In the genomic region with DNA sequence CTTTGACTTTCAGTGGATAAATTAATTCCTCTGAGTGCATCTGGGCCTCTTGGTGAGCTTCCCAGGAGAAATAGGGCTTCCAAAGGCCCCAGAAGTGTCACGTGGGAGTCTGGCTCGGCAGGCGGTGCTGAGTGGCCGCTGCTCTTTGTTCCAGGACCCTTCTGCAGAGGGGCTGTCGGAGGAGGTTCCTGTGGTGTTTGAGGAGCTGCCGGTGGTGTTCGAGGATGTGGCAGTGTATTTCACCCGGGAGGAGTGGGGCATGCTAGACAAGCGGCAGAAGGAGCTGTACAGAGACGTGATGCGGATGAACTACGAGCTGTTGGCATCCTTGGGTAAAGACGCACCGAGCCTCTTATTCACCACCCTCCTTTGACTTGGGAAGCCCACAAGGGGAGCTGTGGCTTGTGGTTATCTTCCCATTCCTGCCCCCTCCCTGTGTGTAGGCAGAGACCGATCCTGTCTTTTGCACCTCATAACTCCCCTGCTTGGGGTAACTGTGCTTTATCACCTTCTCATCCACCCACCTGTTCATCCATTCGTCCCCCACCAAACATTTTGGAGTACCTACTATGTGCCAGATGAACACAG, we compare ENCODE assay signal across 31 cellular contexts. TPM values are rescaled to one million over a fixed set of nuclear protein-coding genes. Genes with fewer than 3 reads are reported as not detected.
A peak's percentile ranks its signal among the peaks of the same experiment; 100 is the strongest.
DNase-seq lines count a peak whose midpoint lies in the region; ATAC-seq and TF ChIP-seq lines count a peak whose summit lies in the region.
"Had no signal": no experiment of that assay in that cellular context is flagged by ENCODE, and none has a peak within 500 bp of the region (broad histone marks: within the 10 kb centered on the region; RNA-seq: fewer than 3 reads in every experiment).

No MANE protein-coding gene starts in this region.

- peaks cover 14% of the 10 kb centered on the region for H3F3A ChIP-seq in neural progenitor cell (ENCODE audit: low read depth)

- no peaks in the 10 kb centered on the region for H3K9me3 Mint-ChIP-seq in T-cell
- H3K9me3 Mint-ChIP-seq in chondrocyte (ENCODE audit: low read depth) = no peaks in the 10 kb centered on the region
- H3K9me3 Mint-ChIP-seq in neural progenitor cell = no peaks in the 10 kb centered on the region
- H3K9me3 Mint-ChIP-seq: activated naive CD4-positive, alpha-beta T cell treated with anti-CD3 and anti-CD28 coated beads, Interleukin-2, amount 50 U/mL, for 24 hours; activated T-helper 17 cell treated with anti-CD3 and anti-CD28 coated beads, Interleukin-2, amount 50 U/mL, for 72 hours; neural crest cell; stimulated activated naive B cell treated with anti-CD40 and anti-IgM and Interleukin-4, amounts not matched to agents 10 μg/mL and 1 μg/mL and 100 μg/mL, for 72 hours had no signal

- peak overlapping the region; percentile 10 for H3K4me2 ChIP-seq in neural progenitor cell

- H3K79me2 ChIP-seq in neural progenitor cell (ENCODE audit: low read depth) = no peaks in the 10 kb centered on the region

- no peaks in the 10 kb centered on the region for H3K9me3 ChIP-seq in ES-I3 (ENCODE audit: control insufficient read depth, insufficient read depth, low read length)
- H3K9me3 ChIP-seq in neural progenitor cell (ENCODE audit: low read depth) = no peaks in the 10 kb centered on the region
- H3K9me3 ChIP-seq: body of pancreas, MG63, sigmoid colon, thoracic aorta, uterus had no signal

- POLR2A ChIA-PET in T-cell (lab: Charles Lee) = no interaction called here

- DNase-seq in T-cell (peak in 1 of 34 experiments; percentile 20), chondrocyte (ENCODE audit: low spot score) (peak; percentile 66), neural progenitor cell (ENCODE audit: low spot score) (no peak)
- DNase-seq in activated CD4-positive, alpha-beta T cell treated with anti-CD3 and anti-CD28 coated beads for 48 hours = no peak
- DNase-seq in activated CD4-positive, alpha-beta T cell treated with anti-CD3 and anti-CD28 coated beads, Interleukin-2, amount 50 U/mL, for 48 hours = no peak
- no peak for DNase-seq in stimulated activated CD4-positive, alpha-beta T cell treated with anti-CD3 and anti-CD28 coated beads, Interleukin-12 subunit alpha, Interleukin-12 subunit beta, amount 100 ng/mL, for 4 hours
- DNase-seq: activated CD8-positive, alpha-beta memory T cell treated with anti-CD3 and anti-CD28 coated beads, Interleukin-2, amount 50 U/mL, for 4 hours; body of pancreas; cerebellar nuclear complex; GM23248; KBM-7; left ventricle myocardium superior; MG63; NCI-H1105 treated with DMSO at 0.1 percent for 48 hours; NCI-H1930; NCI-H524 treated with DMSO at 0.1 percent for 48 hours; NK-92 treated with Interleukin-12 subunit alpha and Interleukin-12 subunit beta, amount 100 ng/mL, for 24 hours; PC-3; SHP77 treated with DMSO at 0.1 percent for 48 hours; sigmoid colon; stimulated activated CD4-positive, alpha-beta T cell treated with anti-CD3 and anti-CD28 coated beads, Interleukin-4, amount 100 ng/mL, for 4 hours; stimulated activated naive B cell treated with anti-CD40 and anti-IgM and Interleukin-4, amounts not matched to agents 10 μg/mL and 1 μg/mL and 100 μg/mL, for 72 hours; uterus had no signal

- H3K27ac Mint-ChIP-seq in T-cell (peak overlapping the region; percentile 15 to 44), chondrocyte (ENCODE audit: unreplicated experiment) (no peak overlapping the region), neural progenitor cell (no peak overlapping the region)
- H3K27ac Mint-ChIP-seq: activated naive CD4-positive, alpha-beta T cell treated with anti-CD3 and anti-CD28 coated beads, Interleukin-2, amount 50 U/mL, for 24 hours; activated T-helper 17 cell treated with anti-CD3 and anti-CD28 coated beads, Interleukin-2, amount 50 U/mL, for 72 hours; progenitor cell of endocrine pancreas; stimulated activated naive B cell treated with anti-CD40 and anti-IgM and Interleukin-4, amounts not matched to agents 10 μg/mL and 1 μg/mL and 100 μg/mL, for 72 hours had no signal

- TF ChIP-seq CTCF in chondrocyte (IDR thresholded peaks at IDR 0.05) = no peak
- no peak for TF ChIP-seq CTCF in neural progenitor cell (IDR thresholded peaks at IDR 0.05)

- H3K36me3 Mint-ChIP-seq in T-cell = peaks cover 28% of the 10 kb centered on the region
- peaks cover 13% of the 10 kb centered on the region for H3K36me3 Mint-ChIP-seq in chondrocyte (ENCODE audit: low read depth)
- peaks cover 8% of the 10 kb centered on the region for H3K36me3 Mint-ChIP-seq in neural progenitor cell

- H3K4me3 Mint-ChIP-seq in T-cell (peak overlapping the region in 1 of 3 donors; percentile 47), chondrocyte (ENCODE audit: unreplicated experiment) (no peak overlapping the region), neural progenitor cell (no peak overlapping the region)
- H3K4me3 Mint-ChIP-seq: activated naive CD4-positive, alpha-beta T cell treated with anti-CD3 and anti-CD28 coated beads, Interleukin-2, amount 50 U/mL, for 24 hours; activated T-helper 17 cell treated with anti-CD3 and anti-CD28 coated beads, Interleukin-2, amount 50 U/mL, for 72 hours; neural crest cell; stimulated activated naive B cell treated with anti-CD40 and anti-IgM and Interleukin-4, amounts not matched to agents 10 μg/mL and 1 μg/mL and 100 μg/mL, for 72 hours had no signal

- H2AFZ ChIP-seq in neural progenitor cell (replicated peaks) = no peak overlapping the region
- H2AFZ ChIP-seq: GM23248 had no signal

- ATAC-seq in T-cell (replicated peaks in 1 of 4) (no peak), HG03469 (IDR thresholded peaks at IDR 0.05; ENCODE audit: unreplicated experiment) (no peak)
- ATAC-seq: activated T-helper 17 cell treated with anti-CD3 and anti-CD28 coated beads, Interleukin-2, amount 50 U/mL, for 72 hours; body of pancreas; GM12878; left ventricle myocardium superior; PC-3; stimulated activated naive B cell treated with anti-CD40 and anti-IgM and Interleukin-4, amounts not matched to agents 10 μg/mL and 1 μg/mL and 100 μg/mL, for 72 hours had no signal

- H4K20me1 ChIP-seq in neural progenitor cell (ENCODE audit: low read depth) = no peaks in the 10 kb centered on the region

- H3K4me3 ChIP-seq in neural progenitor cell = no peak overlapping the region
- H3K4me3 ChIP-seq: body of pancreas, GM12878, GM23248, MG63, sigmoid colon, thoracic aorta, uterus had no signal

- H3K4me1 ChIP-seq in ES-I3 (ENCODE audit: insufficient read depth, low read length) (peaks cover 8% of the 10 kb centered on the region; the same call in 1 of the 2 replicates), neural progenitor cell (peaks cover 14% of the 10 kb centered on the region)
- H3K4me1 ChIP-seq: uterus had no signal

- no peak overlapping the region for H3K27ac ChIP-seq in neural progenitor cell
- H3K27ac ChIP-seq: body of pancreas, GM23248, sigmoid colon, thoracic aorta, uterus had no signal

- CTCF ChIA-PET in T-cell (lab: Charles Lee) = interaction anchor here in 1 of 2 donors (0.6 to 1.3 kb wide), 2 partner anchors 33 to 693 kb away, joined by 3 to 4 read pairs; no protein-coding TSS in a partner anchor

- H3K9ac ChIP-seq in ES-I3 (ENCODE audit: low read depth, low read length) (peak overlapping the region; percentile 3; the same call in 1 of the 2 replicates), neural progenitor cell (no peak overlapping the region)
- H3K9ac ChIP-seq: GM23248 had no signal

- H3K27me3 Mint-ChIP-seq in T-cell = no peaks in the 10 kb centered on the region
- no peaks in the 10 kb centered on the region for H3K27me3 Mint-ChIP-seq in chondrocyte (ENCODE audit: low read depth)
- H3K27me3 Mint-ChIP-seq in neural progenitor cell (ENCODE audit: insufficient read depth, low read depth) = peaks cover 6% of the 10 kb centered on the region
- H3K27me3 Mint-ChIP-seq: activated naive CD4-positive, alpha-beta T cell treated with anti-CD3 and anti-CD28 coated beads, Interleukin-2, amount 50 U/mL, for 24 hours; activated T-helper 17 cell treated with anti-CD3 and anti-CD28 coated beads, Interleukin-2, amount 50 U/mL, for 72 hours; progenitor cell of endocrine pancreas; stimulated activated naive B cell treated with anti-CD40 and anti-IgM and Interleukin-4, amounts not matched to agents 10 μg/mL and 1 μg/mL and 100 μg/mL, for 72 hours had no signal

- H3K4me1 Mint-ChIP-seq in T-cell (peaks cover 42 to 58% (median 42%) of the 10 kb centered on the region in 3 donors), chondrocyte (ENCODE audit: low read depth) (peaks cover 13% of the 10 kb centered on the region), neural progenitor cell (peaks cover 15% of the 10 kb centered on the region)

- H3K27me3 ChIP-seq in neural progenitor cell = no peaks in the 10 kb centered on the region
- H3K27me3 ChIP-seq: body of pancreas, MG63, sigmoid colon, uterus had no signal

- no peaks in the 10 kb centered on the region for H3K36me3 ChIP-seq in ES-I3 (ENCODE audit: insufficient read depth, low read length)
- no peaks in the 10 kb centered on the region for H3K36me3 ChIP-seq in neural progenitor cell
- H3K36me3 ChIP-seq: MG63, uterus had no signal

RNA-seq across cellular contexts. Expression of a gene that starts 11.9 kb away (rescaled TPM):
- total RNA-seq in T-cell (10 to 100 TPM; 49.3 to 72.0 (median 63.8) TPM), chondrocyte (15.9 to 17.6 TPM (median 16.3 TPM) in 3 replicates), neural progenitor cell (ENCODE audit: low replicate concordance) (5.9 and 12.6 TPM in 2 replicates)

RNA-seq across cellular contexts. Expression of a gene that starts 23.7 kb away (rescaled TPM):
- total RNA-seq in T-cell = 10 to 100 TPM; 48.5 to 79.4 (median 63.9) TPM
- total RNA-seq in chondrocyte = 23.1 to 28.5 TPM (median 24.8 TPM) in 3 replicates
- total RNA-seq in neural progenitor cell (ENCODE audit: low replicate concordance) = 14.6 and 45.2 TPM in 2 replicates

Comparison
In these comparisons a context has a peak if more than half of its experiments do, and no peak if none do; other contexts are left out.
1. H3K27ac Mint-ChIP-seq: peak in T-cell (2 of 2); none in chondrocyte (single experiment) and neural progenitor cell (single experiment).